Comparison of ENCODE assay signal across 8 cellular contexts in the genomic region with DNA sequence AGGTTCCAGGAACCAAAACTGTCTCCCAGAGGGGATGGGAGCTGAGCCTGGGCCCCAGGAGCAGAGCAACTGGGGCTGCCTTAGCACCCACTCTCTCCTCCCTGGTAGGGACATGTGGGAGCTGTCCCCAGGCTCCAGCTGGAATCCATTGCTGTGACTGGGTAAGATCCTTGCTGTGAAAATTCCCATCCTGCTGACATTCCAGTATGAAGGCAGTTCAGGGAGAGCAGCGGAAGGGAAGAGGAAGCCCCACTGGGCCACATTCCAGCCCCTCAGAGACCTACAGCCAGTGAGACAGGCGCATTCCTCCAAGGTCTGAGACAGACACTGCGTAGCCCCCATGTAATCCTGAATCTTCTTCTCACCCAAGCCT. TPM values are rescaled to one million over a fixed set of nuclear protein-coding genes. Genes with fewer than 3 reads are reported as not detected.
A peak's percentile ranks its signal among the peaks of the same experiment; 100 is the strongest.
DNase-seq lines count a peak whose midpoint lies in the region; TF ChIP-seq lines count a peak whose summit lies in the region.

No MANE protein-coding gene starts in this region.

- no peak overlapping the region for H4K5ac ChIP-seq in mesendoderm (ENCODE audit: low read length)

- no peak overlapping the region for H4K8ac ChIP-seq in mesendoderm (ENCODE audit: low read depth, low read length)

- H3K27me3 Mint-ChIP-seq in activated naive CD4-positive, alpha-beta T cell treated with anti-CD3 and anti-CD28 coated beads for 36 hours (ENCODE audit: low read depth), result no peaks in the 10 kb centered on the region

- H3K4ac ChIP-seq in mesendoderm (ENCODE audit: low read depth, low read length), result peak overlapping the region; percentile 28

- intact Hi-C loops in activated naive CD4-positive, alpha-beta T cell treated with anti-CD3 and anti-CD28 coated beads for 36 hours (cut with micrococcal nuclease), result no loop called here

- no peaks in the 10 kb centered on the region for H3K9me3 ChIP-seq in KOPT-K1 (ENCODE audit: insufficient read depth, low read length, poor library complexity, severe bottlenecking)

- H3K23ac ChIP-seq in mesendoderm (ENCODE audit: low read length), result no peak overlapping the region

- H3K27ac ChIP-seq in 22Rv1 (peak overlapping the region; percentile 73), KOPT-K1 (ENCODE audit: low read depth, low read length, poor library complexity, severe bottlenecking) (peak overlapping the region; percentile 57), mesendoderm (ENCODE audit: low read depth, low read length) (peak overlapping the region; percentile 68)

- H3K4me2 ChIP-seq in mesendoderm (ENCODE audit: low read length), result no peak overlapping the region

- H3K27me3 ChIP-seq in mesendoderm (ENCODE audit: insufficient read depth, low read length, poor library complexity), result no peaks in the 10 kb centered on the region

- H2AK5ac ChIP-seq in mesendoderm (ENCODE audit: low read length), result peak overlapping the region; percentile 90

- peaks cover 3% of the 10 kb centered on the region for H3K79me1 ChIP-seq in mesendoderm (ENCODE audit: low read length)

- peaks cover 18% of the 10 kb centered on the region for H3K4me1 Mint-ChIP-seq in activated naive CD4-positive, alpha-beta T cell treated with anti-CD3 and anti-CD28 coated beads for 36 hours (ENCODE audit: low read depth)

- WGBS in mesendoderm (ENCODE audit: extremely low coverage, insufficient coverage, low lambda C conversion rate), result no CpG with 5 or more reads among the region's 3 CpGs

- H3K36me3 ChIP-seq in KOPT-K1 (ENCODE audit: insufficient read depth, low read length), result no peaks in the 10 kb centered on the region
- H3K36me3 ChIP-seq in mesendoderm (ENCODE audit: control insufficient read depth, insufficient read depth, low read length), result no peaks in the 10 kb centered on the region

- H2BK120ac ChIP-seq in mesendoderm (ENCODE audit: low read depth, low read length), result no peak overlapping the region

- CTCF ChIA-PET in activated naive CD4-positive, alpha-beta T cell treated with anti-CD3 and anti-CD28 coated beads for 36 hours (lab: Charles Lee), result interaction anchor here (0.8 to 1.9 kb wide), 6 partner anchors 8 to 136 kb away, joined by 3 to 7 read pairs (median 4); a partner anchor contains a TSS

- no peak for TF ChIP-seq CTCF in 22Rv1 (IDR thresholded peaks at IDR 0.05)
- TF ChIP-seq CTCF in choroid plexus epithelial cell (conservative IDR thresholded peaks at IDR 0.05; ENCODE audit: low read depth, low read length), result no peak

- H3K18ac ChIP-seq in mesendoderm (ENCODE audit: low read length), result peak overlapping the region; percentile 2

- H2BK5ac ChIP-seq in mesendoderm (ENCODE audit: low read length), result peak overlapping the region; percentile 81

- no peak overlapping the region for H2BK15ac ChIP-seq in mesendoderm (replicated peaks; ENCODE audit: low read depth)

- H3K56ac ChIP-seq in mesendoderm (ENCODE audit: low read length), result peak overlapping the region; percentile 34

- DNase-seq in choroid plexus epithelial cell (ENCODE audit: low read depth) (peak; percentile 59), mesendoderm (peak; percentile 97), globus pallidus (ENCODE audit: low spot score) (no peak), SIG-M5 (lab: John Stamatoyannopoulos, UW) (no peak), NCI-H1694 (lab: John Stamatoyannopoulos, UW) (no peak)
- no peak for DNase-seq in activated naive CD4-positive, alpha-beta T cell treated with anti-CD3 and anti-CD28 coated beads for 36 hours

- H3K27ac Mint-ChIP-seq in activated naive CD4-positive, alpha-beta T cell treated with anti-CD3 and anti-CD28 coated beads for 36 hours, result no peak overlapping the region

- H3K4me3 Mint-ChIP-seq in activated naive CD4-positive, alpha-beta T cell treated with anti-CD3 and anti-CD28 coated beads for 36 hours, result no peak overlapping the region

- H3K36me3 Mint-ChIP-seq in activated naive CD4-positive, alpha-beta T cell treated with anti-CD3 and anti-CD28 coated beads for 36 hours (ENCODE audit: low read depth), result no peaks in the 10 kb centered on the region

- H3K9ac ChIP-seq in mesendoderm (ENCODE audit: low read length), result peak overlapping the region; percentile 43

- no peaks in the 10 kb centered on the region for H3K9me3 Mint-ChIP-seq in activated naive CD4-positive, alpha-beta T cell treated with anti-CD3 and anti-CD28 coated beads for 36 hours

- no peaks in the 10 kb centered on the region for H3K79me2 ChIP-seq in mesendoderm (ENCODE audit: control insufficient read depth, insufficient read depth, low read length)

- H3K4me3 ChIP-seq in choroid plexus epithelial cell (ENCODE audit: low read depth, low read length), result no peak overlapping the region
- H3K4me3 ChIP-seq in mesendoderm (ENCODE audit: low read length), result no peak overlapping the region

- peaks cover 25% of the 10 kb centered on the region for H3K4me1 ChIP-seq in mesendoderm (ENCODE audit: control insufficient read depth, low read depth, low read length)

RNA-seq across cellular contexts. Expression of a gene that starts 24.2 kb away (rescaled TPM):
- polyA plus RNA-seq in mesendoderm (2013, experiment 1 of 2), result 12.7 TPM
- 11.4 TPM for polyA plus RNA-seq in mesendoderm (2013, experiment 2 of 2)
- total RNA-seq in activated naive CD4-positive, alpha-beta T cell treated with anti-CD3 and anti-CD28 coated beads for 36 hours, result 10 to 100 TPM; 23.8 to 25.0 TPM

Comparison
In these comparisons a context has a peak if more than half of its experiments do, and no peak if none do; other contexts are left out.
1. DNase-seq: peak in choroid plexus epithelial cell (single experiment) and mesendoderm (single experiment); none in globus pallidus (single experiment), activated naive CD4-positive, alpha-beta T cell treated with anti-CD3 and anti-CD28 coated beads for 36 hours (single experiment), SIG-M5 (single experiment) and NCI-H1694 (single experiment).
2. Peak in every context shown above with its lines, with median percentiles within 50 percentile points of each other: H3K27ac ChIP-seq.